In the genomic region with DNA sequence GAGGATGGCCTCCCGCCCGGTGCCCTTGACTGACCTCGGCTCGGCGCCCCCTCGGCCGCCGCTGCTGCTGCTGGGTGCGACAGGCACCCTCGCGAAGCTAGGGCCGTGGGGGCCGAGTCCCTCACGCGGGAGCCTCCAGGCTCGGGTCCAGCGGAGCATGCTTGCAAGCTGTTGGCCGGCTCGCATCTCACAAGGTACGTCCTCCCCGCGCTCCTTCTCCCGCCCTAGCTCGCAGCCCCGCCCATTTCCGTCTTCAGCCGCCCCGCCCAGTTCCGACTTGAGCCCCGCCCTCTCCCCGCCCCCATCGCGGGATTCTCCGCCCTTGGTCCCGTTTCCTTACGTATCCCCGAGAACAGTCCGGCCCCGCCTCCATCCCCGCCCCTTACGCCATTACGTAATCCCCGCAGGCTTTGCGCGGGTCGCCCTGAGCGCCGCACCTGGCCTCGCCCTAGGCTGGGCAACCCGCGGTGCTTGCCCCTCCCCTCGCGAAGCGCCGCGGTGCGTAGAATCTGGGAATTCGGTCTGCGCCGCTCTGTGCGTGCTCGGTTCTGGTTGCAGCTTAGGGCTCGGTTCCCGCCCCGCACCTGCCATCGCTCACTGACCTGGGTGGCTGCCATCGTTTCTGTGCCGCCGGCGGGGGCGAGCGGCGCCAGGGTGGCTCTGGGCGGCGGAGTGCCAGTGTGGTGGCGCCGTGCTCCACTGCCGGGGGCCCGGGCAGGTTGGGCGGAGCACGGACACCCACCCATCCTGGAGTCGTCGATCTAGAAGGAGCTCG, we compare ENCODE assay signal across 1 cellular context.
TF ChIP-seq lines count a peak whose summit lies in the region.

A gene with protein sequence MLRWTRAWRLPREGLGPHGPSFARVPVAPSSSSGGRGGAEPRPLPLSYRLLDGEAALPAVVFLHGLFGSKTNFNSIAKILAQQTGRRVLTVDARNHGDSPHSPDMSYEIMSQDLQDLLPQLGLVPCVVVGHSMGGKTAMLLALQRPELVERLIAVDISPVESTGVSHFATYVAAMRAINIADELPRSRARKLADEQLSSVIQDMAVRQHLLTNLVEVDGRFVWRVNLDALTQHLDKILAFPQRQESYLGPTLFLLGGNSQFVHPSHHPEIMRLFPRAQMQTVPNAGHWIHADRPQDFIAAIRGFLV (minus strand): TSS at position 191 of the 775 bp plus-strand sequence. CDS start 32 bp downstream, at position 159.

TF ChIP-seq in HEK293, 187 proteins besides CTCF, POLR2A, EP300 and RAD21 (continued from another document and continues in another):
- TF ChIP-seq, protein P1, sequence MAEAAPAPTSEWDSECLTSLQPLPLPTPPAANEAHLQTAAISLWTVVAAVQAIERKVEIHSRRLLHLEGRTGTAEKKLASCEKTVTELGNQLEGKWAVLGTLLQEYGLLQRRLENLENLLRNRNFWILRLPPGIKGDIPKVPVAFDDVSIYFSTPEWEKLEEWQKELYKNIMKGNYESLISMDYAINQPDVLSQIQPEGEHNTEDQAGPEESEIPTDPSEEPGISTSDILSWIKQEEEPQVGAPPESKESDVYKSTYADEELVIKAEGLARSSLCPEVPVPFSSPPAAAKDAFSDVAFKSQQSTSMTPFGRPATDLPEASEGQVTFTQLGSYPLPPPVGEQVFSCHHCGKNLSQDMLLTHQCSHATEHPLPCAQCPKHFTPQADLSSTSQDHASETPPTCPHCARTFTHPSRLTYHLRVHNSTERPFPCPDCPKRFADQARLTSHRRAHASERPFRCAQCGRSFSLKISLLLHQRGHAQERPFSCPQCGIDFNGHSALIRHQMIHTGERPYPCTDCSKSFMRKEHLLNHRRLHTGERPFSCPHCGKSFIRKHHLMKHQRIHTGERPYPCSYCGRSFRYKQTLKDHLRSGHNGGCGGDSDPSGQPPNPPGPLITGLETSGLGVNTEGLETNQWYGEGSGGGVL (tag by site-specific recombination; IDR thresholded peaks at IDR 0.05): peak; percentile 65
- TF ChIP-seq KLF16 (tag by site-specific recombination; IDR thresholded peaks at IDR 0.05): peak; percentile 44; the same call in 1 of the 2 replicates
- TF ChIP-seq YY1 (tag by site-specific recombination; IDR thresholded peaks at IDR 0.05): peak; percentile 50; the same call in 1 of the 2 replicates
- TF ChIP-seq ZNF335 (tag by site-specific recombination; conservative IDR thresholded peaks at IDR 0.05): peak; percentile 74
- TF ChIP-seq ZNF544 (tag by site-specific recombination; IDR thresholded peaks at IDR 0.05): no peak
- TF ChIP-seq, protein P2, sequence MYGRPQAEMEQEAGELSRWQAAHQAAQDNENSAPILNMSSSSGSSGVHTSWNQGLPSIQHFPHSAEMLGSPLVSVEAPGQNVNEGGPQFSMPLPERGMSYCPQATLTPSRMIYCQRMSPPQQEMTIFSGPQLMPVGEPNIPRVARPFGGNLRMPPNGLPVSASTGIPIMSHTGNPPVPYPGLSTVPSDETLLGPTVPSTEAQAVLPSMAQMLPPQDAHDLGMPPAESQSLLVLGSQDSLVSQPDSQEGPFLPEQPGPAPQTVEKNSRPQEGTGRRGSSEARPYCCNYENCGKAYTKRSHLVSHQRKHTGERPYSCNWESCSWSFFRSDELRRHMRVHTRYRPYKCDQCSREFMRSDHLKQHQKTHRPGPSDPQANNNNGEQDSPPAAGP (tag by site-specific recombination; IDR thresholded peaks at IDR 0.05): peak; percentile 23
- no peak for TF ChIP-seq MYNN (tag by site-specific recombination; IDR thresholded peaks at IDR 0.05; ENCODE audit: borderline replicate concordance)
- TF ChIP-seq ZNF768 (tag by site-specific recombination; IDR thresholded peaks at IDR 0.05): no peak
- TF ChIP-seq, protein P3, sequence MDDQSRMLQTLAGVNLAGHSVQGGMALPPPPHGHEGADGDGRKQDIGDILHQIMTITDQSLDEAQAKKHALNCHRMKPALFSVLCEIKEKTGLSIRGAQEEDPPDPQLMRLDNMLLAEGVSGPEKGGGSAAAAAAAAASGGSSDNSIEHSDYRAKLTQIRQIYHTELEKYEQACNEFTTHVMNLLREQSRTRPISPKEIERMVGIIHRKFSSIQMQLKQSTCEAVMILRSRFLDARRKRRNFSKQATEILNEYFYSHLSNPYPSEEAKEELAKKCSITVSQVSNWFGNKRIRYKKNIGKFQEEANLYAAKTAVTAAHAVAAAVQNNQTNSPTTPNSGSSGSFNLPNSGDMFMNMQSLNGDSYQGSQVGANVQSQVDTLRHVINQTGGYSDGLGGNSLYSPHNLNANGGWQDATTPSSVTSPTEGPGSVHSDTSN (CRISPR knock-in tag; IDR thresholded peaks at IDR 0.05): peak; percentile 74
- TF ChIP-seq, protein P4, sequence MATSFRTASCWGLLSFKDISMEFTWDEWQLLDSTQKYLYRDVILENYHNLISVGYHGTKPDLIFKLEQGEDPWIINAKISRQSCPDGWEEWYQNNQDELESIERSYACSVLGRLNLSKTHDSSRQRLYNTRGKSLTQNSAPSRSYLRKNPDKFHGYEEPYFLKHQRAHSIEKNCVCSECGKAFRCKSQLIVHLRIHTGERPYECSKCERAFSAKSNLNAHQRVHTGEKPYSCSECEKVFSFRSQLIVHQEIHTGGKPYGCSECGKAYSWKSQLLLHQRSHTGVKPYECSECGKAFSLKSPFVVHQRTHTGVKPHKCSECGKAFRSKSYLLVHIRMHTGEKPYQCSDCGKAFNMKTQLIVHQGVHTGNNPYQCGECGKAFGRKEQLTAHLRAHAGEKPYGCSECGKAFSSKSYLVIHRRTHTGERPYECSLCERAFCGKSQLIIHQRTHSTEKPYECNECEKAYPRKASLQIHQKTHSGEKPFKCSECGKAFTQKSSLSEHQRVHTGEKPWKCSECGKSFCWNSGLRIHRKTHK (tag by site-specific recombination; IDR thresholded peaks at IDR 0.05): no peak
- TF ChIP-seq, protein P5, sequence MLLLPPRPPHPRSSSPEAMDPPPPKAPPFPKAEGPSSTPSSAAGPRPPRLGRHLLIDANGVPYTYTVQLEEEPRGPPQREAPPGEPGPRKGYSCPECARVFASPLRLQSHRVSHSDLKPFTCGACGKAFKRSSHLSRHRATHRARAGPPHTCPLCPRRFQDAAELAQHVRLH (tag by site-specific recombination; IDR thresholded peaks at IDR 0.05): no peak
- no peak for TF ChIP-seq ZNF146 (tag by site-specific recombination; IDR thresholded peaks at IDR 0.05)
- peak; percentile 85 for TF ChIP-seq KLF1 (tag by site-specific recombination; IDR thresholded peaks at IDR 0.05)
- TF ChIP-seq KLF10 (tag by site-specific recombination; IDR thresholded peaks at IDR 0.05): peak; percentile 91
- TF ChIP-seq, protein P6, sequence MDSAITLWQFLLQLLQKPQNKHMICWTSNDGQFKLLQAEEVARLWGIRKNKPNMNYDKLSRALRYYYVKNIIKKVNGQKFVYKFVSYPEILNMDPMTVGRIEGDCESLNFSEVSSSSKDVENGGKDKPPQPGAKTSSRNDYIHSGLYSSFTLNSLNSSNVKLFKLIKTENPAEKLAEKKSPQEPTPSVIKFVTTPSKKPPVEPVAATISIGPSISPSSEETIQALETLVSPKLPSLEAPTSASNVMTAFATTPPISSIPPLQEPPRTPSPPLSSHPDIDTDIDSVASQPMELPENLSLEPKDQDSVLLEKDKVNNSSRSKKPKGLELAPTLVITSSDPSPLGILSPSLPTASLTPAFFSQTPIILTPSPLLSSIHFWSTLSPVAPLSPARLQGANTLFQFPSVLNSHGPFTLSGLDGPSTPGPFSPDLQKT (IDR thresholded peaks at IDR 0.05; ENCODE audit: borderline replicate concordance, low read depth, low read length): no peak
- no peak for TF ChIP-seq ZNF157 (tag by site-specific recombination; IDR thresholded peaks at IDR 0.05)
- TF ChIP-seq KLF8 (tag by site-specific recombination; IDR thresholded peaks at IDR 0.05): peak; percentile 95
- no peak for TF ChIP-seq ZNF214 (tag by site-specific recombination; IDR thresholded peaks at IDR 0.05; ENCODE audit: borderline replicate concordance)
- peak; percentile 44; the same call in 1 of the 2 replicates for TF ChIP-seq IKZF3 (tag by site-specific recombination; IDR thresholded peaks at IDR 0.05)
- peak; percentile 11 for TF ChIP-seq WT1 (tag by site-specific recombination; IDR thresholded peaks at IDR 0.05)
- peak; percentile 74; the same call in 1 of the 2 replicates for TF ChIP-seq ZBTB20 (tag by site-specific recombination; IDR thresholded peaks at IDR 0.05)
- no peak for TF ChIP-seq ZNF426 (tag by site-specific recombination; IDR thresholded peaks at IDR 0.05)
- TF ChIP-seq, protein P7, sequence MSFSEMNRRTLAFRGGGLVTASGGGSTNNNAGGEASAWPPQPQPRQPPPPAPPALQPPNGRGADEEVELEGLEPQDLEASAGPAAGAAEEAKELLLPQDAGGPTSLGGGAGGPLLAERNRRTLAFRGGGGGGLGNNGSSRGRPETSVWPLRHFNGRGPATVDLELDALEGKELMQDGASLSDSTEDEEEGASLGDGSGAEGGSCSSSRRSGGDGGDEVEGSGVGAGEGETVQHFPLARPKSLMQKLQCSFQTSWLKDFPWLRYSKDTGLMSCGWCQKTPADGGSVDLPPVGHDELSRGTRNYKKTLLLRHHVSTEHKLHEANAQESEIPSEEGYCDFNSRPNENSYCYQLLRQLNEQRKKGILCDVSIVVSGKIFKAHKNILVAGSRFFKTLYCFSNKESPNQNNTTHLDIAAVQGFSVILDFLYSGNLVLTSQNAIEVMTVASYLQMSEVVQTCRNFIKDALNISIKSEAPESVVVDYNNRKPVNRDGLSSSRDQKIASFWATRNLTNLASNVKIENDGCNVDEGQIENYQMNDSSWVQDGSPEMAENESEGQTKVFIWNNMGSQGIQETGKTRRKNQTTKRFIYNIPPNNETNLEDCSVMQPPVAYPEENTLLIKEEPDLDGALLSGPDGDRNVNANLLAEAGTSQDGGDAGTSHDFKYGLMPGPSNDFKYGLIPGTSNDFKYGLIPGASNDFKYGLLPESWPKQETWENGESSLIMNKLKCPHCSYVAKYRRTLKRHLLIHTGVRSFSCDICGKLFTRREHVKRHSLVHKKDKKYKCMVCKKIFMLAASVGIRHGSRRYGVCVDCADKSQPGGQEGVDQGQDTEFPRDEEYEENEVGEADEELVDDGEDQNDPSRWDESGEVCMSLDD (tag by site-specific recombination; IDR thresholded peaks at IDR 0.05): peak; percentile 45; the same call in 1 of the 2 replicates
- TF ChIP-seq, protein P8, sequence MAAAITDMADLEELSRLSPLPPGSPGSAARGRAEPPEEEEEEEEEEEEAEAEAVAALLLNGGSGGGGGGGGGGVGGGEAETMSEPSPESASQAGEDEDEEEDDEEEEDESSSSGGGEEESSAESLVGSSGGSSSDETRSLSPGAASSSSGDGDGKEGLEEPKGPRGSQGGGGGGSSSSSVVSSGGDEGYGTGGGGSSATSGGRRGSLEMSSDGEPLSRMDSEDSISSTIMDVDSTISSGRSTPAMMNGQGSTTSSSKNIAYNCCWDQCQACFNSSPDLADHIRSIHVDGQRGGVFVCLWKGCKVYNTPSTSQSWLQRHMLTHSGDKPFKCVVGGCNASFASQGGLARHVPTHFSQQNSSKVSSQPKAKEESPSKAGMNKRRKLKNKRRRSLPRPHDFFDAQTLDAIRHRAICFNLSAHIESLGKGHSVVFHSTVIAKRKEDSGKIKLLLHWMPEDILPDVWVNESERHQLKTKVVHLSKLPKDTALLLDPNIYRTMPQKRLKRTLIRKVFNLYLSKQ (tag by site-specific recombination; IDR thresholded peaks at IDR 0.05; ENCODE audit: borderline replicate concordance): 0 out of 2 replicates have a peak, but pooled peaks have one; percentile 24
- peak; percentile 83 for TF ChIP-seq ZNF629 (tag by site-specific recombination; IDR thresholded peaks at IDR 0.05)
- TF ChIP-seq, protein P9, sequence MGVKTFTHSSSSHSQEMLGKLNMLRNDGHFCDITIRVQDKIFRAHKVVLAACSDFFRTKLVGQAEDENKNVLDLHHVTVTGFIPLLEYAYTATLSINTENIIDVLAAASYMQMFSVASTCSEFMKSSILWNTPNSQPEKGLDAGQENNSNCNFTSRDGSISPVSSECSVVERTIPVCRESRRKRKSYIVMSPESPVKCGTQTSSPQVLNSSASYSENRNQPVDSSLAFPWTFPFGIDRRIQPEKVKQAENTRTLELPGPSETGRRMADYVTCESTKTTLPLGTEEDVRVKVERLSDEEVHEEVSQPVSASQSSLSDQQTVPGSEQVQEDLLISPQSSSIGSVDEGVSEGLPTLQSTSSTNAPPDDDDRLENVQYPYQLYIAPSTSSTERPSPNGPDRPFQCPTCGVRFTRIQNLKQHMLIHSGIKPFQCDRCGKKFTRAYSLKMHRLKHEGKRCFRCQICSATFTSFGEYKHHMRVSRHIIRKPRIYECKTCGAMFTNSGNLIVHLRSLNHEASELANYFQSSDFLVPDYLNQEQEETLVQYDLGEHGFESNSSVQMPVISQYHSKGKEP (tag by site-specific recombination; IDR thresholded peaks at IDR 0.05): no peak
- 0 out of 2 replicates have a peak, but pooled peaks have one; percentile 52 for TF ChIP-seq ZNF24 (tag by site-specific recombination; IDR thresholded peaks at IDR 0.05)
- TF ChIP-seq, protein P10, sequence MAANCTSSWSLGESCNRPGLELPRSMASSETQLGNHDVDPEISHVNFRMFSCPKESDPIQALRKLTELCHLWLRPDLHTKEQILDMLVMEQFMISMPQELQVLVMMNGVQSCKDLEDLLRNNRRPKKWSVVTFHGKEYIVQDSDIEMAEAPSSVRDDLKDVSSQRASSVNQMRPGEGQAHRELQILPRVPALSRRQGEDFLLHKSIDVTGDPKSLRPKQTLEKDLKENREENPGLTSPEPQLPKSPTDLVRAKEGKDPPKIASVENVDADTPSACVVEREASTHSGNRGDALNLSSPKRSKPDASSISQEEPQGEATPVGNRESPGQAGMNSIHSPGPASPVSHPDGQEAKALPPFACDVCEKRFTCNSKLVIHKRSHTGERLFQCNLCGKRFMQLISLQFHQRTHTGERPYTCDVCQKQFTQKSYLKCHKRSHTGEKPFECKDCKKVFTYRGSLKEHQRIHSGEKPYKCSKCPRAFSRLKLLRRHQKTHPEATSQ (tag by site-specific recombination; IDR thresholded peaks at IDR 0.05): peak; percentile 82; the same call in 1 of the 2 replicates
- peak; percentile 84 for TF ChIP-seq GLIS2 (tag by site-specific recombination; IDR thresholded peaks at IDR 0.05)
- peak; percentile 86 for TF ChIP-seq ZIC2 (tag by site-specific recombination; IDR thresholded peaks at IDR 0.05)
- TF ChIP-seq ZNF311 (tag by site-specific recombination; IDR thresholded peaks at IDR 0.05; ENCODE audit: borderline replicate concordance): no peak
- no peak for TF ChIP-seq ZNF555 (tag by site-specific recombination; conservative IDR thresholded peaks at IDR 0.05)
- no peak for TF ChIP-seq ZNF558 (tag by site-specific recombination; IDR thresholded peaks at IDR 0.05)
- TF ChIP-seq, protein P11, sequence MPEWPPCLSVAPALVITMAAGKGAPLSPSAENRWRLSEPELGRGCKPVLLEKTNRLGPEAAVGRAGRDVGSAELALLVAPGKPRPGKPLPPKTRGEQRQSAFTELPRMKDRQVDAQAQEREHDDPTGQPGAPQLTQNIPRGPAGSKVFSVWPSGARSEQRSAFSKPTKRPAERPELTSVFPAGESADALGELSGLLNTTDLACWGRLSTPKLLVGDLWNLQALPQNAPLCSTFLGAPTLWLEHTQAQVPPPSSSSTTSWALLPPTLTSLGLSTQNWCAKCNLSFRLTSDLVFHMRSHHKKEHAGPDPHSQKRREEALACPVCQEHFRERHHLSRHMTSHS (tag by site-specific recombination; IDR thresholded peaks at IDR 0.05): no peak
- TF ChIP-seq SP3 (tag by site-specific recombination; IDR thresholded peaks at IDR 0.05): peak; percentile 96
- no peak for TF ChIP-seq SCRT2 (tag by site-specific recombination; IDR thresholded peaks at IDR 0.05)
- peak; percentile 32; the same call in 1 of the 2 replicates for TF ChIP-seq ZBTB48 (tag by site-specific recombination; IDR thresholded peaks at IDR 0.05)
- no peak for TF ChIP-seq FEZF1 (tag by site-specific recombination; IDR thresholded peaks at IDR 0.05)
- peak; percentile 72; the same call in 1 of the 2 replicates for TF ChIP-seq ZNF76 (tag by site-specific recombination; IDR thresholded peaks at IDR 0.05; ENCODE audit: borderline replicate concordance, low read depth)
- no peak for TF ChIP-seq ZNF169 (tag by site-specific recombination; IDR thresholded peaks at IDR 0.05)
